Comparison of ENCODE assay signal across 12 cellular contexts in genomic region chr17:45096926-45097325, GRCh38.
"Had no signal": no experiment of that assay in that cellular context is flagged by ENCODE, and none has a peak within 500 bp of the region (broad histone marks: within the 10 kb centered on the region; RNA-seq: fewer than 3 reads in every experiment).

No MANE protein-coding gene starts in this region.

- DNase-seq: activated B cell treated with CpG ODN at 0.5 μM for 24 hours; activated CD4-positive, alpha-beta T cell treated with anti-CD3 and anti-CD28 coated beads, Interleukin-2, amount 10 ng/mL, durations not matched to agents 7 days and 5 days; activated CD8-positive, alpha-beta memory T cell treated with anti-CD3 and anti-CD28 coated beads for 24 hours; activated naive CD4-positive, alpha-beta T cell treated with anti-CD3 and anti-CD28 coated beads, Interleukin-2, amount 10 ng/mL, durations not matched to agents 7 days and 5 days; activated T-cell treated with anti-CD3 and anti-CD28 coated beads for 4 hours; immature natural killer cell; stimulated activated CD4-positive, alpha-beta T cell treated with anti-CD3 and anti-CD28 coated beads, Interleukin-4, amount 100 ng/mL, for 4 hours; stimulated activated naive CD8-positive, alpha-beta T cell treated with anti-CD3 and anti-CD28 coated beads, Interleukin-15, amount 100 ng/mL, for 72 hours; T-helper 17 cell had no signal

- ATAC-seq: activated T-helper 17 cell treated with anti-CD3 and anti-CD28 coated beads, Interleukin-2, amount 50 U/mL, for 72 hours; left lobe of liver; SK-N-SH treated with all-trans-retinoic acid at 6 μM for 48 hours; stimulated activated naive CD8-positive, alpha-beta T cell treated with anti-CD3 and anti-CD28 coated beads, Interleukin-15, amount 100 ng/mL, for 72 hours; T-helper 17 cell had no signal
